9 cellular contexts compared by ENCODE assay signal in genomic region chr20:25054133-25054820, GRCh38. TPM values are rescaled to one million over a fixed set of nuclear protein-coding genes. Genes with fewer than 3 reads are reported as not detected.
DNase-seq lines count a peak whose midpoint lies in the region; ATAC-seq and TF ChIP-seq lines count a peak whose summit lies in the region.
"Had no signal": no experiment of that assay in that cellular context is flagged by ENCODE, and none has a peak within 500 bp of the region (broad histone marks: within the 10 kb centered on the region; RNA-seq: fewer than 3 reads in every experiment).

No MANE protein-coding gene starts in this region.

- H3K18ac ChIP-seq in trophoblast cell (ENCODE audit: low read length) = no peak overlapping the region

- H3K4me3 ChIP-seq in BLaER1 (no peak overlapping the region), heart right ventricle (peak overlapping the region in 5 of 10 donors; percentile 4 to 26 (median 9)), trophoblast cell (ENCODE audit: low read depth, low read length) (no peak overlapping the region)

- no peak overlapping the region for H3K23ac ChIP-seq in trophoblast cell (ENCODE audit: low read length)

- H3K27me3 Mint-ChIP-seq in IgD-negative memory B cell = peaks cover 2% of the 10 kb centered on the region

- intact Hi-C loops in heart right ventricle (cut with DNase I) = loop anchor here in 5 of 10 donors (2.0 to 10.0 kb wide), 5 partner anchors 13 to 1699 kb away; partner anchors contain the start of genes ABHD12 (in 1 of the 5), ENTPD6 (in 1 of the 5) and NXT1 (in 1 of the 5)

- no peaks in the 10 kb centered on the region for H3K27me3 ChIP-seq in BLaER1
- H3K27me3 ChIP-seq in heart right ventricle = no peaks in the 10 kb centered on the region
- peaks cover 29% of the 10 kb centered on the region for H3K27me3 ChIP-seq in trophoblast cell (ENCODE audit: insufficient read depth, low read length)

- H3K36me3 ChIP-seq in BLaER1 (peaks cover 22% of the 10 kb centered on the region), heart right ventricle (peaks cover 0 to 4% (median 0%) of the 10 kb centered on the region in 9 donors), trophoblast cell (ENCODE audit: control insufficient read depth in 1 of 2, insufficient read depth in 2 of 2, low read length in 2 of 2) (no peaks in the 10 kb centered on the region)

- no peak overlapping the region for H3K4ac ChIP-seq in trophoblast cell (ENCODE audit: low read depth, low read length)

- ATAC-seq in heart right ventricle (no peak), HG03025 (IDR thresholded peaks at IDR 0.05; ENCODE audit: low FRiP score, unreplicated experiment) (no peak)

- peak overlapping the region; percentile 90 to 99 (median 94) for H3K27ac Mint-ChIP-seq in IgD-negative memory B cell
- H3K27ac Mint-ChIP-seq: progenitor cell of endocrine pancreas had no signal

- peaks cover 46 to 64% (median 62%) of the 10 kb centered on the region in 3 donors for H3K4me1 Mint-ChIP-seq in IgD-negative memory B cell

- no peaks in the 10 kb centered on the region for H3K79me2 ChIP-seq in trophoblast cell (ENCODE audit: control insufficient read depth, insufficient read depth, low read length, poor library complexity)

- no peaks in the 10 kb centered on the region for H3K79me1 ChIP-seq in trophoblast cell (ENCODE audit: low read length)

- no peak overlapping the region for H4K8ac ChIP-seq in trophoblast cell (ENCODE audit: low read depth, low read length)

- DNase-seq in heart right ventricle (no peak), trophoblast cell (no peak), cerebellum (ENCODE audit: low spot score) (no peak), AG20443 (ENCODE audit: low spot score) (no peak), COLO829 (ENCODE audit: low spot score) (no peak)

- H3K36me3 Mint-ChIP-seq in IgD-negative memory B cell = no peaks in the 10 kb centered on the region

- H3K27ac ChIP-seq in BLaER1 (no peak overlapping the region), heart right ventricle (peak overlapping the region; percentile 76 to 99 (median 98)), trophoblast cell (ENCODE audit: low read depth, low read length) (no peak overlapping the region)

- H4K20me1 ChIP-seq in BLaER1 = peaks cover 77% of the 10 kb centered on the region

- no peak overlapping the region for H2BK120ac ChIP-seq in trophoblast cell (ENCODE audit: insufficient read depth, low read length, poor library complexity)

- no peaks in the 10 kb centered on the region for H3K9me3 Mint-ChIP-seq in IgD-negative memory B cell

- H2AK5ac ChIP-seq in trophoblast cell (ENCODE audit: low read length) = no peak overlapping the region

- TF ChIP-seq CTCF in heart right ventricle (IDR thresholded peaks at IDR 0.05) = no peak

- H3K4me1 ChIP-seq in BLaER1 (peaks cover 86% of the 10 kb centered on the region), heart right ventricle (peaks cover 45 to 90% (median 87%) of the 10 kb centered on the region in 9 donors), trophoblast cell (ENCODE audit: control insufficient read depth in 1 of 2, insufficient read depth in 2 of 2, low read length in 2 of 2) (peaks cover 4 to 8% of the 10 kb centered on the region in 2 experiments)

- H3K4me2 ChIP-seq in BLaER1 = peak overlapping the region; percentile 97
- H3K4me2 ChIP-seq in trophoblast cell (ENCODE audit: low read length) = no peak overlapping the region

- H3K14ac ChIP-seq in trophoblast cell (ENCODE audit: low read length) = no peak overlapping the region

- H3K9ac ChIP-seq in BLaER1 = no peak overlapping the region
- H3K9ac ChIP-seq in trophoblast cell (ENCODE audit: low read length) = peak overlapping the region; percentile 28

- no peak overlapping the region for H4K12ac ChIP-seq in trophoblast cell (ENCODE audit: low read depth, low read length)

- H4K91ac ChIP-seq in trophoblast cell (ENCODE audit: low read depth, low read length) = no peak overlapping the region

- 43 to 44% methylated on average over 3 of the region's 3 CpGs for WGBS in heart right ventricle, 2 donors
- no CpG with 5 or more reads among the region's 3 CpGs for WGBS in trophoblast cell (ENCODE audit: extremely low coverage, insufficient coverage, insufficient read length)

- H2BK12ac ChIP-seq in trophoblast cell (ENCODE audit: low read length) = no peak overlapping the region

- peak overlapping the region; percentile 46 to 97 (median 92) for H3K4me3 Mint-ChIP-seq in IgD-negative memory B cell

- no peaks in the 10 kb centered on the region for H3K9me3 ChIP-seq in BLaER1
- no peaks in the 10 kb centered on the region for H3K9me3 ChIP-seq in heart right ventricle
- no peaks in the 10 kb centered on the region for H3K9me3 ChIP-seq in trophoblast cell (ENCODE audit: insufficient read depth, low read depth, low read length)

- no peak overlapping the region for H2BK5ac ChIP-seq in trophoblast cell (ENCODE audit: low read depth, low read length, poor library complexity)

- no peak overlapping the region for H2AFZ ChIP-seq in trophoblast cell (ENCODE audit: insufficient read depth, low read length, poor library complexity)

RNA-seq across cellular contexts. Expression of gene ACSS1, which starts 3.7 kb away (rescaled TPM):
- polyA plus RNA-seq in IgD-negative memory B cell (59.8 TPM), heart right ventricle (10 to 100 TPM; 29.7 to 62.2 TPM)
- total RNA-seq in heart right ventricle (100 to 1,000 TPM in 3 of 10 donors, 10 to 100 TPM in 7; 72.5 to 114 (median 87.4) TPM), cerebellum (13.5 TPM)
- 0.05 and 0.10 TPM in 2 replicates for polyA plus RNA-seq in trophoblast cell (2013)

RNA-seq across cellular contexts. Expression of gene VSX1, which starts 27.7 kb away (rescaled TPM):
- polyA plus RNA-seq in IgD-negative memory B cell (not detected), heart right ventricle (under 1 TPM; 0.16 to 0.37 TPM)
- total RNA-seq in heart right ventricle (under 1 TPM in 8 of 10 donors, not detected in 2; 0.20 to 0.79 (median 0.42) TPM), cerebellum (0.18 TPM)
- polyA plus RNA-seq in trophoblast cell (2013) = not detected in 2 replicates
- total RNA-seq: progenitor cell of endocrine pancreas had no signal

Comparison
In these comparisons a context has a peak if more than half of its experiments do, and no peak if none do; other contexts are left out.
1. H3K27ac ChIP-seq: peak in heart right ventricle (10 of 10); none in BLaER1 (single experiment) and trophoblast cell (single experiment).